23 cellular contexts compared by ENCODE assay signal in genomic region chr5:159943331-159943730, GRCh38. TPM values are rescaled to one million over a fixed set of nuclear protein-coding genes. Genes with fewer than 3 reads are reported as not detected.
"Had no signal": no experiment of that assay in that cellular context is flagged by ENCODE, and none has a peak within 500 bp of the region (broad histone marks: within the 10 kb centered on the region; RNA-seq: fewer than 3 reads in every experiment).

No MANE protein-coding gene starts in this region.

- H3K27ac Mint-ChIP-seq: naive thymus-derived CD4-positive, alpha-beta T cell; stimulated activated naive B cell treated with anti-CD40 and anti-IgM and Interleukin-4, amounts not matched to agents 10 μg/mL and 1 μg/mL and 100 μg/mL, for 72 hours; stimulated activated naive CD8-positive, alpha-beta T cell treated with anti-CD3 and anti-CD28 coated beads, Interleukin-15, amount 100 ng/mL, for 72 hours had no signal

- ATAC-seq: heart left ventricle; left cardiac atrium; left ventricle myocardium superior; naive thymus-derived CD4-positive, alpha-beta T cell; sciatic nerve; stimulated activated naive B cell treated with anti-CD40 and anti-IgM and Interleukin-4, amounts not matched to agents 10 μg/mL and 1 μg/mL and 100 μg/mL, for 72 hours; stimulated activated naive CD8-positive, alpha-beta T cell treated with anti-CD3 and anti-CD28 coated beads, Interleukin-15, amount 100 ng/mL, for 72 hours had no signal

- H3K27me3 ChIP-seq: dorsolateral prefrontal cortex had no signal

- H3K4me1 Mint-ChIP-seq: stimulated activated naive B cell treated with anti-CD40 and anti-IgM and Interleukin-4, amounts not matched to agents 10 μg/mL and 1 μg/mL and 100 μg/mL, for 72 hours had no signal

- H3K9me3 Mint-ChIP-seq: stimulated activated naive B cell treated with anti-CD40 and anti-IgM and Interleukin-4, amounts not matched to agents 10 μg/mL and 1 μg/mL and 100 μg/mL, for 72 hours; stimulated activated naive CD8-positive, alpha-beta T cell treated with anti-CD3 and anti-CD28 coated beads, Interleukin-15, amount 100 ng/mL, for 72 hours had no signal

- H3K36me3 ChIP-seq: heart left ventricle, spleen, thoracic aorta, transverse colon had no signal

- H3K36me3 Mint-ChIP-seq: naive thymus-derived CD4-positive, alpha-beta T cell; stimulated activated naive B cell treated with anti-CD40 and anti-IgM and Interleukin-4, amounts not matched to agents 10 μg/mL and 1 μg/mL and 100 μg/mL, for 72 hours had no signal

- DNase-seq: cortex of kidney; dorsolateral prefrontal cortex; effector CD8-positive, alpha-beta T cell; foreskin melanocyte; heart left ventricle; hippocampal formation; left cardiac atrium; left ventricle myocardium superior; mesenchymal stem cell; naive thymus-derived CD4-positive, alpha-beta T cell; posterior cingulate gyrus; spleen; stimulated activated CD4-positive, alpha-beta T cell treated with anti-CD3 and anti-CD28 coated beads, Interleukin-15, amount 100 ng/mL, for 24 hours; stimulated activated CD4-positive, alpha-beta T cell treated with anti-CD3 and anti-CD28 coated beads, Interleukin-1b, Interleukin-23, amount 100 ng/mL, for 48 hours; stimulated activated CD4-positive, alpha-beta T cell treated with anti-CD3 and anti-CD28 coated beads, Interleukin-4, amount 100 ng/mL, for 4 hours; stimulated activated naive B cell treated with anti-CD40 and anti-IgM and Interleukin-4, amounts not matched to agents 10 μg/mL and 1 μg/mL and 100 μg/mL, for 72 hours; stimulated activated naive CD8-positive, alpha-beta T cell treated with anti-CD3 and anti-CD28 coated beads, Interleukin-15, amount 100 ng/mL, for 72 hours; transverse colon had no signal

- H3K4me3 ChIP-seq: dorsolateral prefrontal cortex, heart left ventricle, lung, spleen, thoracic aorta, transverse colon had no signal

- FAIRE-seq: islet of Langerhans had no signal

- H3K27ac ChIP-seq: dorsolateral prefrontal cortex, heart left ventricle, spleen, thoracic aorta, transverse colon had no signal

- H3K4me1 ChIP-seq: heart left ventricle had no signal

- H3K9me3 ChIP-seq: heart left ventricle, spleen, thoracic aorta, transverse colon had no signal

- H3K4me3 Mint-ChIP-seq: naive thymus-derived CD4-positive, alpha-beta T cell; stimulated activated naive B cell treated with anti-CD40 and anti-IgM and Interleukin-4, amounts not matched to agents 10 μg/mL and 1 μg/mL and 100 μg/mL, for 72 hours; stimulated activated naive CD8-positive, alpha-beta T cell treated with anti-CD3 and anti-CD28 coated beads, Interleukin-15, amount 100 ng/mL, for 72 hours had no signal

RNA-seq across cellular contexts. Expression of gene ADRA1B, which starts 27.0 kb away (rescaled TPM):
- total RNA-seq: mononuclear cell had no signal
- polyA plus RNA-seq: naive thymus-derived CD4-positive, alpha-beta T cell had no signal
